ENCODE assay signal across 1 cellular context in the genomic region with DNA sequence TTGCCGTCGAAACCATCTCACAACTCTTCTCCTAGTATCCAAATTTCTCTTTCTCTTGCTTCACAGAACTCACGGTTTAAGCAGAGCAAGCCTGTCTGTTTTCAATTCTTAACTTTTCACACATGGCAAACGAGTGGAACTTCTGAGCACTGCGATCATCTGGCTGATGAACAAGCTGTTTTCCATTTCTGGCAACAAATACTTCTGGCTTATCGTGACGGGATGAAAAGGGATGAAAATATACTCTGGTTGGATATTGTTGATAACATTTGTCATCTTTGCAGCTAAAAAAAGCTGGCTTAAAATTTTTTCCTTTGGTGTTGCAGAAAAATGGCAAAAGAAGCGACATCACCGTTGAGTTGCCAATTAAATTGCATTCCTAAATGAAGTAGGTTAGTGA.
TF ChIP-seq lines count a peak whose summit lies in the region.

No MANE protein-coding gene starts in this region.

TF ChIP-seq in SK-N-SH, 30 proteins besides CTCF, POLR2A, EP300 and RAD21 (continued from another document):
- no peak for TF ChIP-seq IRF3 (IDR thresholded peaks at IDR 0.05; ENCODE audit: low read depth, low read length)
- no peak for TF ChIP-seq TCF12 (IDR thresholded peaks at IDR 0.05)
- TF ChIP-seq, protein P1, sequence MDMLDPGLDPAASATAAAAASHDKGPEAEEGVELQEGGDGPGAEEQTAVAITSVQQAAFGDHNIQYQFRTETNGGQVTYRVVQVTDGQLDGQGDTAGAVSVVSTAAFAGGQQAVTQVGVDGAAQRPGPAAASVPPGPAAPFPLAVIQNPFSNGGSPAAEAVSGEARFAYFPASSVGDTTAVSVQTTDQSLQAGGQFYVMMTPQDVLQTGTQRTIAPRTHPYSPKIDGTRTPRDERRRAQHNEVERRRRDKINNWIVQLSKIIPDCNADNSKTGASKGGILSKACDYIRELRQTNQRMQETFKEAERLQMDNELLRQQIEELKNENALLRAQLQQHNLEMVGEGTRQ (IDR thresholded peaks at IDR 0.05; ENCODE audit: borderline replicate concordance, low read depth, low read length), result no peak
- TF ChIP-seq FOXJ3 (CRISPR knock-in tag; IDR thresholded peaks at IDR 0.05), result no peak
- TF ChIP-seq RXRA (IDR thresholded peaks at IDR 0.05; ENCODE audit: borderline replicate concordance, low read depth), result no peak
- no peak for TF ChIP-seq PBX3 (IDR thresholded peaks at IDR 0.05)
- no peak for TF ChIP-seq NFIC (IDR thresholded peaks at IDR 0.05; ENCODE audit: borderline replicate concordance)
- no peak for TF ChIP-seq FOSL2 (IDR thresholded peaks at IDR 0.05; ENCODE audit: borderline replicate concordance, low read depth)
- TF ChIP-seq YY1 (IDR thresholded peaks at IDR 0.05; ENCODE audit: low read depth), result no peak
- TF ChIP-seq RFX5 (IDR thresholded peaks at IDR 0.05; ENCODE audit: low read length), result no peak
- no peak for TF ChIP-seq EZH2phosphoT487 (IDR thresholded peaks at IDR 0.05; ENCODE audit: borderline replicate concordance, low read depth)
TF ChIP-seq in SK-N-SH: peak in this region for 0.
